In genomic region chr21:42552407-42553336, GRCh38 we compare ENCODE assay signal across 20 cellular contexts. TPM values are rescaled to one million over a fixed set of nuclear protein-coding genes. Genes with fewer than 3 reads are reported as not detected.
A peak's percentile ranks its signal among the peaks of the same experiment; 100 is the strongest.
DNase-seq lines count a peak whose midpoint lies in the region; ATAC-seq and TF ChIP-seq lines count a peak whose summit lies in the region.
"Had no signal": no experiment of that assay in that cellular context is flagged by ENCODE, and none has a peak within 500 bp of the region (broad histone marks: within the 10 kb centered on the region; RNA-seq: fewer than 3 reads in every experiment).

No MANE protein-coding gene starts in this region.

- H3K36me3 Mint-ChIP-seq in activated T-helper 17 cell treated with anti-CD3 and anti-CD28 coated beads, Interleukin-2, amount 50 U/mL, for 72 hours (ENCODE audit: low read depth), result peaks cover 64% of the 10 kb centered on the region
- H3K36me3 Mint-ChIP-seq in neural progenitor cell, result peaks cover 2% of the 10 kb centered on the region

- no peak overlapping the region for H3K27ac ChIP-seq in neural progenitor cell
- H3K27ac ChIP-seq: GM23248 had no signal

- H3K9ac ChIP-seq in neural progenitor cell, result peak overlapping the region; percentile 24
- H3K9ac ChIP-seq: GM23248, SK-N-SH had no signal

- peaks cover 5% of the 10 kb centered on the region for H4K20me1 ChIP-seq in neural progenitor cell (ENCODE audit: low read depth)

- no peak for TF ChIP-seq CTCF in neural progenitor cell (IDR thresholded peaks at IDR 0.05)

- peaks cover 14% of the 10 kb centered on the region for H3K4me1 ChIP-seq in neural progenitor cell

- H3K4me3 Mint-ChIP-seq in activated T-helper 17 cell treated with anti-CD3 and anti-CD28 coated beads, Interleukin-2, amount 50 U/mL, for 72 hours, result no peak overlapping the region
- H3K4me3 Mint-ChIP-seq in neural progenitor cell, result no peak overlapping the region
- H3K4me3 Mint-ChIP-seq: CD4-positive, CD25-positive, alpha-beta regulatory T cell; HFFc6 had no signal

- H3K79me2 ChIP-seq in neural progenitor cell (ENCODE audit: low read depth), result no peaks in the 10 kb centered on the region

- ATAC-seq in left cardiac atrium (no peak), HG02798 (IDR thresholded peaks at IDR 0.05; ENCODE audit: poor library complexity, unreplicated experiment) (no peak), HG03135 (IDR thresholded peaks at IDR 0.05; ENCODE audit: unreplicated experiment) (no peak)
- ATAC-seq in activated T-helper 17 cell treated with anti-CD3 and anti-CD28 coated beads, Interleukin-2, amount 50 U/mL, for 72 hours (replicated peaks), result no peak

- DNase-seq in cardiac septum (ENCODE audit: low spot score) (peak; percentile 67), left cardiac atrium (no peak), neural progenitor cell (ENCODE audit: low spot score) (no peak), NCI-H82 (lab: John Stamatoyannopoulos, UW) (no peak)
- DNase-seq: ACHN; AML-193; CD4-positive, CD25-positive, alpha-beta regulatory T cell; GM23248; HFFc6; IMR-90; NCI-H526 treated with DMSO at 0.1 percent for 48 hours; NK-92 treated with Interleukin-12 subunit alpha and Interleukin-12 subunit beta, amount 100 ng/mL, for 24 hours; SHP77; SK-N-SH had no signal

- no peak overlapping the region for H2AFZ ChIP-seq in neural progenitor cell (replicated peaks)
- H2AFZ ChIP-seq: GM23248 had no signal

- H3K9me3 Mint-ChIP-seq in activated T-helper 17 cell treated with anti-CD3 and anti-CD28 coated beads, Interleukin-2, amount 50 U/mL, for 72 hours, result no peaks in the 10 kb centered on the region
- H3K9me3 Mint-ChIP-seq in neural progenitor cell, result peaks cover 2% of the 10 kb centered on the region
- H3K9me3 Mint-ChIP-seq: CD4-positive, CD25-positive, alpha-beta regulatory T cell had no signal

- no peaks in the 10 kb centered on the region for H3K36me3 ChIP-seq in neural progenitor cell

- H3K27me3 Mint-ChIP-seq in activated T-helper 17 cell treated with anti-CD3 and anti-CD28 coated beads, Interleukin-2, amount 50 U/mL, for 72 hours, result no peaks in the 10 kb centered on the region
- peaks cover 5% of the 10 kb centered on the region for H3K27me3 Mint-ChIP-seq in neural progenitor cell (ENCODE audit: insufficient read depth, low read depth)
- H3K27me3 Mint-ChIP-seq: CD4-positive, CD25-positive, alpha-beta regulatory T cell had no signal

- no peak overlapping the region for H3K4me2 ChIP-seq in neural progenitor cell
- H3K4me2 ChIP-seq: SK-N-SH had no signal

- H3K27me3 ChIP-seq in neural progenitor cell, result no peaks in the 10 kb centered on the region

- H3K9me3 ChIP-seq in neural progenitor cell (ENCODE audit: low read depth), result peaks cover 9% of the 10 kb centered on the region
- H3K9me3 ChIP-seq: Caco-2, SK-N-SH had no signal

- peaks cover 6% of the 10 kb centered on the region for H3K4me1 Mint-ChIP-seq in activated T-helper 17 cell treated with anti-CD3 and anti-CD28 coated beads, Interleukin-2, amount 50 U/mL, for 72 hours
- H3K4me1 Mint-ChIP-seq in neural progenitor cell, result peaks cover 29% of the 10 kb centered on the region

- H3K27ac Mint-ChIP-seq in activated T-helper 17 cell treated with anti-CD3 and anti-CD28 coated beads, Interleukin-2, amount 50 U/mL, for 72 hours, result peak overlapping the region; percentile 11
- no peak overlapping the region for H3K27ac Mint-ChIP-seq in neural progenitor cell
- H3K27ac Mint-ChIP-seq: CD4-positive, CD25-positive, alpha-beta regulatory T cell; HFFc6 had no signal

- H3F3A ChIP-seq in neural progenitor cell (ENCODE audit: low read depth), result peaks cover 8% of the 10 kb centered on the region

- intact Hi-C loops in cardiac septum (cut with DNase I) (no loop called here), left cardiac atrium (cut with DNase I) (no loop called here)

- no peak overlapping the region for H3K4me3 ChIP-seq in neural progenitor cell
- H3K4me3 ChIP-seq: GM23248 had no signal

RNA-seq across cellular contexts. Expression of gene SLC37A1, which starts 39.0 kb away (rescaled TPM):
- total RNA-seq in cardiac septum, result 6.7 TPM
- 1 to 10 TPM; 1.9 to 3.7 TPM for total RNA-seq in left cardiac atrium
- total RNA-seq in activated T-helper 17 cell treated with anti-CD3 and anti-CD28 coated beads, Interleukin-2, amount 50 U/mL, for 72 hours, result 10 to 100 TPM in 1 of 2 donors, 1 to 10 TPM in 1; 3.8 to 17.7 TPM
- 1.2 and 6.1 TPM in 2 replicates for total RNA-seq in neural progenitor cell (ENCODE audit: low replicate concordance)
- total RNA-seq: GM23248, HFFc6, LHCN-M2 had no signal

RNA-seq across cellular contexts. Expression of gene RSPH1, which starts 56.6 kb away (rescaled TPM):
- not detected for total RNA-seq in cardiac septum
- total RNA-seq in left cardiac atrium, result not detected
- under 1 TPM in 1 of 2 donors, not detected in 1; 0.82 TPM for total RNA-seq in activated T-helper 17 cell treated with anti-CD3 and anti-CD28 coated beads, Interleukin-2, amount 50 U/mL, for 72 hours
- total RNA-seq in neural progenitor cell (ENCODE audit: low replicate concordance), result 0.04 and 0.34 TPM in 2 replicates
- total RNA-seq: HFFc6, HT1080, IMR-90, LHCN-M2 had no signal
